Comparison of ENCODE assay signal across 33 cellular contexts in the genomic region with DNA sequence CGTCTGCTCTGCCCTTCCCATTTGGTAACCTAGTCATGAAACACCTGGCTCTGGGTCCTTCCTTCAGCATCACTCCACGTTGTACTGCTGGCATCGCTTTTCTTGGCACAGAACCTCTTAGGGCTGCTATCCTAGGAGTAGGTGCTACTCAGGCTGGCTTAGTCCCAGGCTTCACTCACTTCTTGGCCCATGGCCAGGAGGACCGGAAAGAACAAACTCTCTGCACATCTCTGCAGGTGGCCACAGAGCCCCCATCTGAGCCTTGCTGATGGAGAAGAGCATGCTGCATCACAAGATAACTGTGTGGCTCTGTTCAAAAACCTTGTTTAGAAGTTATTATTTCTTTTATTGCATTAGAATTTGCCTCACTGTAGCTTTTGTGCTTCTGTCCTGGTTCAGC.
DNase-seq lines count a peak whose midpoint lies in the region; ATAC-seq and TF ChIP-seq lines count a peak whose summit lies in the region.
"Had no signal": no experiment of that assay in that cellular context is flagged by ENCODE, and none has a peak within 500 bp of the region (broad histone marks: within the 10 kb centered on the region; RNA-seq: fewer than 3 reads in every experiment).

No MANE protein-coding gene starts in this region.

- POLR2A ChIA-PET in CD8-positive, alpha-beta T cell (lab: Charles Lee) = no interaction called here

- no peak for TF ChIP-seq CTCF in CD8-positive, alpha-beta T cell (IDR thresholded peaks at IDR 0.05)

- no peaks in the 10 kb centered on the region for H3K9me3 ChIP-seq in CD8-positive, alpha-beta T cell (ENCODE audit: low read length)
- H3K9me3 ChIP-seq: A549, heart right ventricle, mucosa of descending colon, prostate gland, testis, vagina had no signal

- H3K9me3 Mint-ChIP-seq in CD8-positive, alpha-beta T cell = no peaks in the 10 kb centered on the region
- H3K9me3 Mint-ChIP-seq: natural killer cell had no signal

- intact Hi-C loops in CD8-positive, alpha-beta T cell (cut with DNase I, micrococcal nuclease) = no loop called here

- no peak for TF ChIP-seq RAD21 in Ishikawa (IDR thresholded peaks at IDR 0.05; ENCODE audit: low read depth)

- no peaks in the 10 kb centered on the region for H3K27me3 ChIP-seq in CD8-positive, alpha-beta T cell (ENCODE audit: insufficient read depth, low read length)
- H3K27me3 ChIP-seq: brain microvascular endothelial cell, testis, vagina had no signal

- DNase-seq in NCI-H748 (lab: John Stamatoyannopoulos, UW; ENCODE audit: unreplicated experiment) (peak; percentile 38), NCI-H748 treated with DMSO at 0.1 percent for 48 hours (lab: John Stamatoyannopoulos, UW) (no peak), NCI-H2196 treated with DMSO at 0.1 percent for 48 hours (lab: John Stamatoyannopoulos, UW; ENCODE audit: unreplicated experiment) (peak; percentile 86), cerebellar cortex (ENCODE audit: low spot score) (peak; percentile 2), left lobe of liver (ENCODE audit: low spot score) (no peak)
- no peak for DNase-seq in CD8-positive, alpha-beta T cell
- DNase-seq: activated CD8-positive, alpha-beta T cell treated with anti-CD3 and anti-CD28 coated beads, Interleukin-2, amount 10 ng/mL, durations not matched to agents 7 days and 5 days; activated naive CD4-positive, alpha-beta T cell treated with anti-CD3 and anti-CD28 coated beads, Interleukin-2, amount 10 ng/mL, durations not matched to agents 7 days and 5 days; amygdala; brain microvascular endothelial cell; CD4-positive, alpha-beta memory T cell; DMS153; H7; heart right ventricle; Kasumi-1; kidney glomerular epithelial cell; mucosa of descending colon; natural killer cell; NCI-H1930; NCI-H524 treated with DMSO at 0.1 percent for 48 hours; nucleus accumbens; Right ventricle myocardium superior; stimulated activated CD8-positive, alpha-beta memory T cell treated with anti-CD3 and anti-CD28 coated beads, Interleukin-4, amount 100 ng/mL, for 48 hours; testis had no signal

- no peak overlapping the region for H3K4me3 ChIP-seq in CD8-positive, alpha-beta T cell (ENCODE audit: low read depth, low read length)
- H3K4me3 ChIP-seq: A549, heart right ventricle, mucosa of descending colon, prostate gland, testis, vagina had no signal

- no peaks in the 10 kb centered on the region for H3K4me1 ChIP-seq in CD8-positive, alpha-beta T cell (ENCODE audit: insufficient read depth, low read length)
- H3K4me1 ChIP-seq: A549, heart right ventricle, prostate gland, testis, vagina had no signal

- peaks cover 2% of the 10 kb centered on the region for H3K27me3 Mint-ChIP-seq in CD8-positive, alpha-beta T cell (ENCODE audit: low read depth)
- H3K27me3 Mint-ChIP-seq: activated naive CD4-positive, alpha-beta T cell treated with anti-CD3 and anti-CD28 coated beads, Interleukin-2, amount 10 ng/mL, durations not matched to agents 7 days and 5 days; CD4-positive, alpha-beta memory T cell had no signal

- CTCF ChIA-PET in CD8-positive, alpha-beta T cell (lab: Charles Lee) = no interaction called here

- no peaks in the 10 kb centered on the region for H3K4me1 Mint-ChIP-seq in CD8-positive, alpha-beta T cell (ENCODE audit: low read depth)
- H3K4me1 Mint-ChIP-seq: activated naive CD4-positive, alpha-beta T cell treated with anti-CD3 and anti-CD28 coated beads, Interleukin-2, amount 10 ng/mL, durations not matched to agents 7 days and 5 days; CD4-positive, alpha-beta memory T cell; natural killer cell had no signal

- ATAC-seq in CD8-positive, alpha-beta T cell = no peak
- ATAC-seq in HG03521 (IDR thresholded peaks at IDR 0.05; ENCODE audit: unreplicated experiment) (no peak), left lobe of liver (no peak)
- ATAC-seq: A549; activated CD8-positive, alpha-beta T cell treated with anti-CD3 and anti-CD28 coated beads, Interleukin-2, amount 10 ng/mL, durations not matched to agents 7 days and 5 days; heart right ventricle; mucosa of descending colon; natural killer cell; Panc1; sciatic nerve had no signal

- H3K27ac ChIP-seq in CD8-positive, alpha-beta T cell (ENCODE audit: low read depth, low read length) = no peak overlapping the region
- H3K27ac ChIP-seq: A549, brain microvascular endothelial cell, heart right ventricle, prostate gland, testis, vagina had no signal

- peaks cover 3% of the 10 kb centered on the region for H3K36me3 Mint-ChIP-seq in CD8-positive, alpha-beta T cell
- H3K36me3 Mint-ChIP-seq: activated naive CD4-positive, alpha-beta T cell treated with anti-CD3 and anti-CD28 coated beads, Interleukin-2, amount 10 ng/mL, durations not matched to agents 7 days and 5 days; natural killer cell had no signal

- no peaks in the 10 kb centered on the region for H3K36me3 ChIP-seq in CD8-positive, alpha-beta T cell (ENCODE audit: insufficient read depth, low read length)
- H3K36me3 ChIP-seq: brain microvascular endothelial cell, heart right ventricle, prostate gland, vagina had no signal

- H3K27ac Mint-ChIP-seq in CD8-positive, alpha-beta T cell = no peak overlapping the region
- H3K27ac Mint-ChIP-seq: activated CD8-positive, alpha-beta T cell treated with anti-CD3 and anti-CD28 coated beads, Interleukin-2, amount 10 ng/mL, durations not matched to agents 7 days and 5 days; activated naive CD4-positive, alpha-beta T cell treated with anti-CD3 and anti-CD28 coated beads, Interleukin-2, amount 10 ng/mL, durations not matched to agents 7 days and 5 days; CD4-positive, alpha-beta memory T cell; natural killer cell; stimulated activated naive CD8-positive, alpha-beta T cell treated with anti-CD3 and anti-CD28 coated beads, Interleukin-15, Interleukin-2, amounts not matched to agents 100 ng/mL and 50 ng/mL, for 24 hours; T-helper 2 cell treated with Interferon-gamma antibody and Interleukin-4, amounts not matched to agents 5 μg/mL and 100 μg/mL, for 36 hours had no signal

- TF ChIP-seq EP300 in Ishikawa (IDR thresholded peaks at IDR 0.05; ENCODE audit: borderline replicate concordance) = no peak

- no peak overlapping the region for H3K4me3 Mint-ChIP-seq in CD8-positive, alpha-beta T cell
- H3K4me3 Mint-ChIP-seq: activated CD8-positive, alpha-beta T cell treated with anti-CD3 and anti-CD28 coated beads, Interleukin-2, amount 10 ng/mL, durations not matched to agents 7 days and 5 days; activated naive CD4-positive, alpha-beta T cell treated with anti-CD3 and anti-CD28 coated beads, Interleukin-2, amount 10 ng/mL, durations not matched to agents 7 days and 5 days; CD4-positive, alpha-beta memory T cell; natural killer cell; stimulated activated naive CD8-positive, alpha-beta T cell treated with anti-CD3 and anti-CD28 coated beads, Interleukin-15, Interleukin-2, amounts not matched to agents 100 ng/mL and 50 ng/mL, for 24 hours; T-helper 2 cell treated with Interferon-gamma antibody and Interleukin-4, amounts not matched to agents 5 μg/mL and 100 μg/mL, for 36 hours had no signal

TF ChIP-seq in Ishikawa, 13 proteins besides CTCF, POLR2A, EP300 and RAD21:
- TF ChIP-seq NFIC (IDR thresholded peaks at IDR 0.05) (peak; percentile 45; the same call in 1 of the 2 replicates), TCF12 (IDR thresholded peaks at IDR 0.05; ENCODE audit: low read depth) (no peak)

Comparison
In these comparisons a context has a peak if more than half of its experiments do, and no peak if none do; other contexts are left out.
1. DNase-seq: peak in NCI-H748 (single experiment), NCI-H2196 treated with DMSO at 0.1 percent for 48 hours (single experiment) and cerebellar cortex (single experiment); none in NCI-H748 treated with DMSO at 0.1 percent for 48 hours (single experiment), CD8-positive, alpha-beta T cell (0 of 7) and left lobe of liver (single experiment).